In genomic region chr2:61006486-61007105, GRCh38 we compare ENCODE assay signal across 23 cellular contexts.
"Had no signal": no experiment of that assay in that cellular context is flagged by ENCODE, and none has a peak within 500 bp of the region (broad histone marks: within the 10 kb centered on the region; RNA-seq: fewer than 3 reads in every experiment).

No MANE protein-coding gene starts in this region.

- FAIRE-seq: colon had no signal

- H3K4me3 ChIP-seq: skin epidermis, testis, upper lobe of left lung had no signal

- H3K4me1 ChIP-seq: foreskin keratinocyte, testis had no signal

- DNase-seq: activated CD4-positive, alpha-beta T cell treated with anti-CD3 and anti-CD28 coated beads, Interleukin-2, amount 10 ng/mL, durations not matched to agents 24 days and 14 days; activated CD8-positive, alpha-beta T cell treated with anti-CD3 and anti-CD28 coated beads for 36 hours; activated naive CD4-positive, alpha-beta T cell; activated naive CD8-positive, alpha-beta T cell treated with anti-CD3 and anti-CD28 coated beads for 36 hours; activated T-cell treated with anti-CD3 and anti-CD28 coated beads, Interleukin-2, amount 50 U/mL, for 1 hour; amygdala; central memory CD4-positive, alpha-beta T cell; endodermal cell; glutamatergic neuron; hippocampal formation; islet precursor cell; occipital lobe; stimulated activated CD4-positive, alpha-beta T cell treated with anti-CD3 and anti-CD28 coated beads, Interleukin-15, amount 100 ng/mL, for 24 hours; stimulated activated CD4-positive, alpha-beta T cell treated with anti-CD3 and anti-CD28 coated beads, Interleukin-2, amount 100 ng/mL, for 48 hours; T1000; testis; upper lobe of left lung had no signal

- ATAC-seq: activated CD8-positive, alpha-beta T cell treated with anti-CD3 and anti-CD28 coated beads for 36 hours; activated T-helper 17 cell treated with anti-CD3 and anti-CD28 coated beads, Interleukin-2, amount 50 U/mL, for 72 hours; foreskin keratinocyte; left lobe of liver had no signal

- H3K9me3 ChIP-seq: testis, upper lobe of left lung had no signal

- H3K27ac ChIP-seq: epithelial cell of prostate, foreskin keratinocyte, skin epidermis, testis, upper lobe of left lung had no signal

- H3K27me3 ChIP-seq: foreskin keratinocyte, testis, upper lobe of left lung had no signal
